In genomic region chr7:604884-605531, GRCh38 we compare ENCODE assay signal across 9 cellular contexts.
DNase-seq lines count a peak whose midpoint lies in the region; ATAC-seq, FAIRE-seq and TF ChIP-seq lines count a peak whose summit lies in the region.
"Had no signal": no experiment of that assay in that cellular context is flagged by ENCODE, and none has a peak within 500 bp of the region (broad histone marks: within the 10 kb centered on the region; RNA-seq: fewer than 3 reads in every experiment).

No MANE protein-coding gene starts in this region.

- H3K4me3 Mint-ChIP-seq in activated CD8-positive, alpha-beta T cell treated with anti-CD3 and anti-CD28 coated beads for 36 hours: peak overlapping the region; percentile 80

- ATAC-seq in GM21717 (IDR thresholded peaks at IDR 0.05; ENCODE audit: unreplicated experiment) (peak; percentile 3), HG02759 (IDR thresholded peaks at IDR 0.05; ENCODE audit: unreplicated experiment) (no peak)
- ATAC-seq in activated CD8-positive, alpha-beta T cell treated with anti-CD3 and anti-CD28 coated beads for 36 hours: no peak

- H3K27me3 Mint-ChIP-seq in activated CD8-positive, alpha-beta T cell treated with anti-CD3 and anti-CD28 coated beads for 36 hours: no peaks in the 10 kb centered on the region

- CTCF ChIA-PET in activated CD8-positive, alpha-beta T cell treated with anti-CD3 and anti-CD28 coated beads for 36 hours (lab: Charles Lee): interaction anchor here (1.9 kb wide), 1 partner anchor 12 kb away, joined by 10 read pairs; no protein-coding TSS in a partner anchor

- H3K27me3 ChIP-seq in right atrium auricular region: no peaks in the 10 kb centered on the region

- H3K36me3 Mint-ChIP-seq in activated CD8-positive, alpha-beta T cell treated with anti-CD3 and anti-CD28 coated beads for 36 hours (ENCODE audit: low read depth): peaks cover 75% of the 10 kb centered on the region

- H3K4me1 ChIP-seq in right atrium auricular region: peaks cover 0 to 45% of the 10 kb centered on the region in 2 donors

- intact Hi-C loops in activated CD8-positive, alpha-beta T cell treated with anti-CD3 and anti-CD28 coated beads for 36 hours (cut with micrococcal nuclease): no loop called here

- FAIRE-seq in GM19239 (lab: Jason Lieb, UNC): no peak

- no peak for TF ChIP-seq CTCF in activated CD8-positive, alpha-beta T cell treated with anti-CD3 and anti-CD28 coated beads for 36 hours (IDR thresholded peaks at IDR 0.05)
- TF ChIP-seq CTCF in right atrium auricular region (IDR thresholded peaks at IDR 0.05): no peak

- peaks cover 73% of the 10 kb centered on the region for H3K4me1 Mint-ChIP-seq in activated CD8-positive, alpha-beta T cell treated with anti-CD3 and anti-CD28 coated beads for 36 hours (ENCODE audit: low read depth)

- DNase-seq in activated CD8-positive, alpha-beta T cell treated with anti-CD3 and anti-CD28 coated beads for 36 hours: no peak
- DNase-seq in right atrium auricular region (ENCODE audit: low spot score): no peak
- DNase-seq in stimulated activated CD4-positive, alpha-beta T cell treated with anti-CD3 and anti-CD28 coated beads, Interleukin-2, amount 100 ng/mL, for 24 hours: peak; percentile 49 to 53
- no peak for DNase-seq in DMS 273 (lab: John Stamatoyannopoulos, UW; ENCODE audit: unreplicated experiment)
- DNase-seq in GM19239 (ENCODE audit: insufficient read length, low spot score): no peak
- no peak for DNase-seq in KG1 (lab: John Stamatoyannopoulos, UW)
- DNase-seq: NCI-H510A had no signal

- H3K27ac Mint-ChIP-seq in activated CD8-positive, alpha-beta T cell treated with anti-CD3 and anti-CD28 coated beads for 36 hours: peak overlapping the region; percentile 100

- peaks cover 5% of the 10 kb centered on the region for H3K9me3 Mint-ChIP-seq in activated CD8-positive, alpha-beta T cell treated with anti-CD3 and anti-CD28 coated beads for 36 hours

- POLR2A ChIA-PET in activated CD8-positive, alpha-beta T cell treated with anti-CD3 and anti-CD28 coated beads for 36 hours (lab: Charles Lee): interaction anchor here (1.2 to 7.6 kb wide), 5 partner anchors 9 to 87 kb away, joined by 3 to 116 read pairs (median 12); no protein-coding TSS in a partner anchor

- no peaks in the 10 kb centered on the region for H3K36me3 ChIP-seq in right atrium auricular region

- H3K27ac ChIP-seq in right atrium auricular region: peak overlapping the region; percentile 82 to 84

- H3K9me3 ChIP-seq in right atrium auricular region: no peaks in the 10 kb centered on the region

- peak overlapping the region in 1 of 2 donors; percentile 17 for H3K4me3 ChIP-seq in right atrium auricular region

Comparison
In these comparisons a context has a peak if more than half of its experiments do, and no peak if none do; other contexts are left out.
1. DNase-seq: peak in stimulated activated CD4-positive, alpha-beta T cell treated with anti-CD3 and anti-CD28 coated beads, Interleukin-2, amount 100 ng/mL, for 24 hours (2 of 2); none in activated CD8-positive, alpha-beta T cell treated with anti-CD3 and anti-CD28 coated beads for 36 hours (single experiment), right atrium auricular region (single experiment), DMS 273 (single experiment), GM19239 (single experiment) and KG1 (single experiment).